ENCODE assay signal across 8 cellular contexts in genomic region chr15:99733268-99734039, GRCh38. TPM values are rescaled to one million over a fixed set of nuclear protein-coding genes. Genes with fewer than 3 reads are reported as not detected.
DNase-seq lines count a peak whose midpoint lies in the region; ATAC-seq, FAIRE-seq and TF ChIP-seq lines count a peak whose summit lies in the region.

TSS of gene LYSMD4 (minus strand) at chr15:99733437. CDS start at chr15:99731999, 1,438 bp downstream.

- H3K27ac ChIP-seq in OCI-LY1 (ENCODE audit: low read depth, low read length, poor library complexity, severe bottlenecking) (peak within 1 kb of the TSS; percentile 56), endothelial cell of umbilical vein (ENCODE audit: insufficient read depth, low read depth, low read length) (peak within 1 kb of the TSS; percentile 21)

- peak; percentile 91 for FAIRE-seq in endothelial cell of umbilical vein (lab: Jason Lieb, UNC)

- intact Hi-C loops in endothelial cell of umbilical vein (cut with micrococcal nuclease): loop anchor here (1.0 to 2.0 kb wide), 4 partner anchors 21 to 629 kb away; partner anchors contain the start of gene SYNM

- H3K9me1 ChIP-seq in endothelial cell of umbilical vein (replicated peaks; ENCODE audit: control insufficient read depth, extremely low read depth, insufficient read depth, low read length): no peaks in the 10 kb centered on the region

- DNase-seq in DMS114 treated with DMSO at 0.1 percent for 48 hours (lab: John Stamatoyannopoulos, UW; ENCODE audit: unreplicated experiment) (peak; percentile 95), HuH-7.5 (ENCODE audit: low spot score) (peak; percentile 99), endothelial cell of umbilical vein (ENCODE audit: low read depth, low spot score) (peak; percentile 93), middle frontal gyrus (ENCODE audit: extremely low spot score, low spot score) (peak; percentile 89)
- DNase-seq in activated CD8-positive, alpha-beta memory T cell treated with anti-CD3 and anti-CD28 coated beads, Interleukin-2, amount 50 U/mL, for 4 hours: peak; percentile 99
- peak; percentile 98 for DNase-seq in stimulated activated CD8-positive, alpha-beta memory T cell treated with anti-CD3 and anti-CD28 coated beads, Interleukin-15, amount 100 ng/mL, for 48 hours (ENCODE audit: low read depth in 2 of 2)

- POLR2A ChIA-PET in endothelial cell of umbilical vein (lab: Charles Lee): interaction anchor here (0.5 to 1.6 kb wide), 8 partner anchors 10 to 875 kb away, joined by 3 to 9 read pairs (median 3); partner anchors contain the start of gene LRRC28

- no peaks in the 10 kb centered on the region for H3K9me2 ChIP-seq in OCI-LY1 (ENCODE audit: low read depth, low read length)

- H3K4me2 ChIP-seq in OCI-LY1 (ENCODE audit: low read length) (peak within 1 kb of the TSS; percentile 86), endothelial cell of umbilical vein (ENCODE audit: insufficient read depth, low read length) (peak within 1 kb of the TSS; percentile 86)

- no peaks in the 10 kb centered on the region; the same call in 1 of the 2 replicates for H3K36me3 ChIP-seq in OCI-LY1 (ENCODE audit: insufficient read depth, low read length)
- no peaks in the 10 kb centered on the region for H3K36me3 ChIP-seq in endothelial cell of umbilical vein (ENCODE audit: control insufficient read depth in 2 of 2, extremely low read depth in 1 of 2, insufficient read depth in 2 of 2, low read length in 2 of 2)

- TF ChIP-seq POLR2A in endothelial cell of umbilical vein (IDR thresholded peaks at IDR 0.05; ENCODE audit: low read depth, low read length): no peak

- H3K27me3 ChIP-seq in OCI-LY1 (ENCODE audit: insufficient read depth, low read length) (no peaks in the 10 kb centered on the region), endothelial cell of umbilical vein (ENCODE audit: control insufficient read depth in 2 of 2, insufficient read depth in 2 of 2, low read length in 2 of 2) (no peaks in the 10 kb centered on the region)

- peak; percentile 99 for ATAC-seq in GM21529 (IDR thresholded peaks at IDR 0.05; ENCODE audit: unreplicated experiment)

- no peaks in the 10 kb centered on the region for H3F3A ChIP-seq in OCI-LY1 (ENCODE audit: insufficient read depth, low read length)

- H3K9ac ChIP-seq in OCI-LY1 (ENCODE audit: low read length): peak within 1 kb of the TSS; percentile 71
- H3K9ac ChIP-seq in endothelial cell of umbilical vein (replicated peaks; ENCODE audit: extremely low read depth, insufficient read depth, low read length): peak within 1 kb of the TSS; percentile 80

- CTCF ChIA-PET in endothelial cell of umbilical vein (lab: Charles Lee): interaction anchor here (0.6 to 6.8 kb wide), 16 partner anchors 10 to 479 kb away, joined by 3 to 71 read pairs (median 3); no protein-coding TSS in a partner anchor

- TF ChIP-seq CTCF in OCI-LY1 (IDR thresholded peaks at IDR 0.05; ENCODE audit: low read length) (no peak), endothelial cell of umbilical vein (IDR thresholded peaks at IDR 0.05; ENCODE audit: extremely low read depth in 1 of 2, insufficient read depth in 1 of 2, low read depth in 1 of 2, low read length in 2 of 2) (no peak)

- H3K4me1 ChIP-seq in OCI-LY1 (ENCODE audit: insufficient read depth, low read length, severe bottlenecking) (peaks cover 12% of the 10 kb centered on the region), endothelial cell of umbilical vein (ENCODE audit: control insufficient read depth, extremely low read depth, insufficient read depth, low read length) (peaks cover 5% of the 10 kb centered on the region)

- H3K9me3 ChIP-seq in OCI-LY1 (ENCODE audit: low read length): no peaks in the 10 kb centered on the region
- H3K9me3 ChIP-seq in endothelial cell of umbilical vein (replicated peaks; ENCODE audit: control insufficient read depth, insufficient read depth, low read length): no peaks in the 10 kb centered on the region

- H4K20me1 ChIP-seq in OCI-LY1 (ENCODE audit: insufficient read depth, low read length) (no peaks in the 10 kb centered on the region; the same call in 1 of the 2 replicates), endothelial cell of umbilical vein (replicated peaks; ENCODE audit: control insufficient read depth, extremely low read depth, insufficient read depth, low read length) (no peaks in the 10 kb centered on the region)

- peak within 1 kb of the TSS; percentile 71 for H3K4me3 ChIP-seq in OCI-LY1 (ENCODE audit: low read depth, low read length, poor library complexity, severe bottlenecking)
- peak within 1 kb of the TSS; percentile 63 to 79 (median 71) for H3K4me3 ChIP-seq in endothelial cell of umbilical vein (replicated peaks in 1 of 3; ENCODE audit: insufficient read depth in 1 of 3, low read depth in 1 of 3, low read length in 3 of 3)

- H2AFZ ChIP-seq in OCI-LY1 (ENCODE audit: low read length) (peak within 1 kb of the TSS; percentile 98), endothelial cell of umbilical vein (ENCODE audit: low read depth, low read length) (peak within 1 kb of the TSS; percentile 95)

- dilution Hi-C loops in endothelial cell of umbilical vein (cut with MboI; ENCODE audit: extremely low pct_ligation_motif_present, low sequenced_read_pairs): no loop called here

- H3K79me2 ChIP-seq in OCI-LY1 (ENCODE audit: insufficient read depth, low read length) (no peaks in the 10 kb centered on the region), endothelial cell of umbilical vein (ENCODE audit: control insufficient read depth, insufficient read depth, low read length) (no peaks in the 10 kb centered on the region)

- BruUV-seq in endothelial cell of umbilical vein (replicated peaks; lab: Mats Ljungman, UMichigan): TSS peak; percentile 74

TF ChIP-seq in endothelial cell of umbilical vein, 7 proteins besides CTCF, POLR2A, EP300 and RAD21:
- TF ChIP-seq MAX (IDR thresholded peaks at IDR 0.05; ENCODE audit: insufficient read depth, insufficient read length): no peak
- peak; percentile 52 for TF ChIP-seq POLR2AphosphoS5 (IDR thresholded peaks at IDR 0.05; ENCODE audit: insufficient read depth, low read depth, low read length)

RNA-seq across cellular contexts. Expression of gene LYSMD4, which starts in this region (rescaled TPM):
- total RNA-seq in endothelial cell of umbilical vein: 7.0 and 8.4 TPM in 2 replicates
- 6.9 and 7.1 TPM in 2 replicates for polyA plus RNA-seq in endothelial cell of umbilical vein
- 5.1 and 6.4 TPM in 2 replicates for polyA plus RNA-seq in endothelial cell of umbilical vein (2011; cell fraction: cytosol; rRNA removed)
- polyA plus RNA-seq in endothelial cell of umbilical vein (2011; cell fraction: nucleus; rRNA removed): 15.1 and 16.9 TPM in 2 replicates
- 4.2 and 7.1 TPM in 2 replicates for polyA plus RNA-seq in endothelial cell of umbilical vein (2012)
- 6.5 and 8.5 TPM in 2 replicates for polyA minus RNA-seq in endothelial cell of umbilical vein
- 4.9 TPM for polyA minus RNA-seq in endothelial cell of umbilical vein (2011; cell fraction: cytosol; rRNA and poly(A)+ RNA removed)
- polyA minus RNA-seq in endothelial cell of umbilical vein (2011; cell fraction: nucleus; rRNA and poly(A)+ RNA removed): 5.0 and 6.2 TPM in 2 replicates

Comparison
In these comparisons a context has a peak if more than half of its experiments do, and no peak if none do; other contexts are left out.
1. Peak in every context shown above with its lines: DNase-seq, ATAC-seq, H3K4me3 ChIP-seq and H3K27ac ChIP-seq.